13 cellular contexts compared by ENCODE assay signal in the genomic region with DNA sequence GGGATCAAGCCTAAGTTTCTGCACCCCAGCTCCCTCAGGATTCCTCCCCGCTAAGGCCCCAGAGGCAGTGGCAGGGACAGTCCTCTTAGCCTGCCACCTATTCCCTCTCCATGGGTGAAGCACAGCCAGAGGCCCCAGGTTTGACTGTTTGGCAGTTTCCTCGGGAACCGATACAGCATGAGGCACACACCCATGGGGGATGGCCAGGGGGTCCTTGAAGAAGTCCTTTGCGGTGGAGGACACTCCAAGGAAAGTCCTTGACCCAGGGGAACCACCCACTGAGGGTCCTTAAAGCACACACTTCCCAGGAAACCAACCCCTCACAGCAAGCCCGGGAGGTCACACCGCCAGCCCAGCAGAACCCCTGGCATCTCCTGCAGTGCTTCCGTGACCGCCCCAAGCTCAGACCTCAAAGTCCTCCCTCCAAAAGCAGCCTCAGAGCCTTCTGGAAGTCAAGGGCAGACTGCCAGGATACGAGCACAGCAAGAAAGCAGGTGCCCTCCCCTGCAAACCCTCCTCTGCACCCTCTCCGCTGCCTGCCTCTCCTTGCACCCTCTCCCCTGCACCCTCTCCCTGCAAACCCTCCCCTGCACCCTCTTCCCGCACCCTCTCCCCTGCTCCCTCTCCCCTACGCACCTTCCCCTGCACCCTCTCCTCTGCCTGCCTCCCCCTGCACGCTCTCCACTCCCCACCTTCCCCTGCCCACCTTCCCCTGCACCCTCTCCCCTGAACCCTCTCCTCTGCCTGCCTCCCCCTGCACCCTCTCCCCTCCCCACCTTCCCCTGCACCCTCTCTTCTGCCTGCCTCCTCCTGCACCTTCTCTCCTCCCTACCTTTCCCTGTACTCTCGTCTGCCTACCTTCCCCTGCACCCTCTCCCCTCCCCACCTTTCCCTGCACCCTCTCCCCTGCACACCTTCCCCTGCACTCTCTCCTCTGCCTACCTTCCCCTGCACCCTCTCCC. TPM values are rescaled to one million over a fixed set of nuclear protein-coding genes. Genes with fewer than 3 reads are reported as not detected.
A peak's percentile ranks its signal among the peaks of the same experiment; 100 is the strongest.
DNase-seq lines count a peak whose midpoint lies in the region; ATAC-seq, FAIRE-seq and TF ChIP-seq lines count a peak whose summit lies in the region.
"Had no signal": no experiment of that assay in that cellular context is flagged by ENCODE, and none has a peak within 500 bp of the region (broad histone marks: within the 10 kb centered on the region; RNA-seq: fewer than 3 reads in every experiment).

No MANE protein-coding gene starts in this region.

- peak overlapping the region; percentile 90 for H3K4me3 Mint-ChIP-seq in activated CD4-positive, alpha-beta T cell treated with anti-CD3 and anti-CD28 coated beads, Interleukin-2, amount 10 ng/mL, durations not matched to agents 24 days and 14 days

- H3K27ac ChIP-seq in Karpas-422 (ENCODE audit: low read length) (no peak overlapping the region), body of pancreas (no peak overlapping the region)
- H3K27ac ChIP-seq: dorsolateral prefrontal cortex, pancreas, suprapubic skin had no signal

- no peak overlapping the region for H3K9ac ChIP-seq in Karpas-422 (ENCODE audit: low read length)

- H3K4me3 ChIP-seq in Karpas-422 (ENCODE audit: low read length) (no peak overlapping the region), body of pancreas (no peak overlapping the region)

- H3K36me3 ChIP-seq in Karpas-422 (ENCODE audit: insufficient read depth, low read length) (no peaks in the 10 kb centered on the region), body of pancreas (replicated peaks in 1 of 2; ENCODE audit: insufficient read depth in 1 of 2, low read depth in 2 of 2) (no peaks in the 10 kb centered on the region)
- H3K36me3 ChIP-seq: pancreas, suprapubic skin had no signal

- no peaks in the 10 kb centered on the region for H3K27me3 Mint-ChIP-seq in activated CD4-positive, alpha-beta T cell treated with anti-CD3 and anti-CD28 coated beads, Interleukin-2, amount 10 ng/mL, durations not matched to agents 24 days and 14 days
- H3K27me3 Mint-ChIP-seq: activated B cell treated with CpG ODN at 0.5 μM for 24 hours had no signal

- peaks cover 27% of the 10 kb centered on the region for H3K4me1 Mint-ChIP-seq in activated CD4-positive, alpha-beta T cell treated with anti-CD3 and anti-CD28 coated beads, Interleukin-2, amount 10 ng/mL, durations not matched to agents 24 days and 14 days

- no peak for TF ChIP-seq POLR2A in body of pancreas (IDR thresholded peaks at IDR 0.05)

- no peaks in the 10 kb centered on the region for H3K9me3 ChIP-seq in Karpas-422 (ENCODE audit: low read length)
- no peaks in the 10 kb centered on the region for H3K9me3 ChIP-seq in body of pancreas
- H3K9me3 ChIP-seq: pancreas, suprapubic skin had no signal

- peaks cover 1% of the 10 kb centered on the region for H3K36me3 Mint-ChIP-seq in activated CD4-positive, alpha-beta T cell treated with anti-CD3 and anti-CD28 coated beads, Interleukin-2, amount 10 ng/mL, durations not matched to agents 24 days and 14 days (ENCODE audit: low read depth)

- H3K9me2 ChIP-seq in Karpas-422 (replicated peaks; ENCODE audit: insufficient read depth, low read length), result no peaks in the 10 kb centered on the region

- H4K20me1 ChIP-seq in Karpas-422 (ENCODE audit: insufficient read depth, low read depth, low read length), result 0 out of 2 replicates have a peak, but pooled peaks cover 3% of the 10 kb centered on the region

- no peaks in the 10 kb centered on the region for H3K79me2 ChIP-seq in Karpas-422 (ENCODE audit: low read length)

- FAIRE-seq in RCC 7860 (lab: Jason Lieb, UNC), result no peak
- FAIRE-seq: pancreas had no signal

- H3K4me2 ChIP-seq in Karpas-422 (ENCODE audit: low read depth, low read length, poor library complexity, severe bottlenecking), result no peak overlapping the region

- no peak overlapping the region for H2AFZ ChIP-seq in Karpas-422 (ENCODE audit: low read length)

- H3K27me3 ChIP-seq in Karpas-422 (ENCODE audit: low read length) (no peaks in the 10 kb centered on the region), body of pancreas (no peaks in the 10 kb centered on the region)
- H3K27me3 ChIP-seq: pancreas had no signal

- H3K9me3 Mint-ChIP-seq in activated CD4-positive, alpha-beta T cell treated with anti-CD3 and anti-CD28 coated beads, Interleukin-2, amount 10 ng/mL, durations not matched to agents 24 days and 14 days, result no peaks in the 10 kb centered on the region
- H3K9me3 Mint-ChIP-seq: activated B cell treated with CpG ODN at 0.5 μM for 24 hours had no signal

- ATAC-seq in body of pancreas (no peak), GM18517 (IDR thresholded peaks at IDR 0.05; ENCODE audit: unreplicated experiment) (no peak)
- ATAC-seq: pancreas had no signal

- no peak for TF ChIP-seq CTCF in body of pancreas (IDR thresholded peaks at IDR 0.05)

- intact Hi-C loops in activated CD4-positive, alpha-beta T cell treated with anti-CD3 and anti-CD28 coated beads, Interleukin-2, amount 10 ng/mL, durations not matched to agents 24 days and 14 days (cut with micrococcal nuclease), result no loop called here
- intact Hi-C loops in body of pancreas (cut with DNase I), result no loop called here

- H3K27ac Mint-ChIP-seq in activated CD4-positive, alpha-beta T cell treated with anti-CD3 and anti-CD28 coated beads, Interleukin-2, amount 10 ng/mL, durations not matched to agents 24 days and 14 days, result no peak overlapping the region

- WGBS in body of pancreas, 2 donors, result 47 to 75% methylated on average over 8 to 14 of the region's 14 CpGs

- DNase-seq in activated CD4-positive, alpha-beta T cell treated with anti-CD3 and anti-CD28 coated beads, Interleukin-2, amount 10 ng/mL, durations not matched to agents 24 days and 14 days, result peak; percentile 72
- DNase-seq in activated CD4-positive, alpha-beta T cell treated with anti-CD3 and anti-CD28 coated beads for 4 hours, result no peak
- DNase-seq in Karpas-422 (peak; percentile 55), body of pancreas (peak in 3 of 4 donors; percentile 4 to 15 (median 9)), retina (peak; percentile 1), NCI-H1930 (lab: John Stamatoyannopoulos, UW) (no peak), RCC 7860 (ENCODE audit: low spot score) (no peak)
- DNase-seq: activated B cell treated with CpG ODN at 0.5 μM for 24 hours, dorsolateral prefrontal cortex, foreskin melanocyte had no signal

- H3K4me1 ChIP-seq in Karpas-422 (ENCODE audit: low read length) (no peaks in the 10 kb centered on the region), body of pancreas (peaks cover 41% of the 10 kb centered on the region)

RNA-seq across cellular contexts. Expression of gene SIGIRR, which starts 1.4 kb away (rescaled TPM):
- total RNA-seq in activated CD4-positive, alpha-beta T cell treated with anti-CD3 and anti-CD28 coated beads, Interleukin-2, amount 10 ng/mL, durations not matched to agents 24 days and 14 days, result 40.7 and 42.7 TPM in 2 replicates
- 28.9 and 34.6 TPM in 2 replicates for total RNA-seq in Karpas-422 (2014; rRNA removed; shearing (Covaris generic); ENCODE audit: low replicate concordance)
- total RNA-seq in body of pancreas, result 10 to 100 TPM; 50.8 to 65.6 TPM

RNA-seq across cellular contexts. Expression of gene PKP3, which starts 19.4 kb away (rescaled TPM):
- total RNA-seq in activated CD4-positive, alpha-beta T cell treated with anti-CD3 and anti-CD28 coated beads, Interleukin-2, amount 10 ng/mL, durations not matched to agents 24 days and 14 days, result not detected in 2 replicates
- 0.76 TPM in 1 of 2 replicates, not detected in the other for total RNA-seq in Karpas-422 (2014; rRNA removed; shearing (Covaris generic); ENCODE audit: low replicate concordance)
- 10 to 100 TPM; 46.2 to 48.8 TPM for total RNA-seq in body of pancreas

RNA-seq across cellular contexts. Expression of gene ANO9, which starts 28.4 kb away (rescaled TPM):
- 35.4 and 36.9 TPM in 2 replicates for total RNA-seq in activated CD4-positive, alpha-beta T cell treated with anti-CD3 and anti-CD28 coated beads, Interleukin-2, amount 10 ng/mL, durations not matched to agents 24 days and 14 days
- total RNA-seq in Karpas-422 (2014; rRNA removed; shearing (Covaris generic); ENCODE audit: low replicate concordance), result 1.4 and 2.2 TPM in 2 replicates
- 10 to 100 TPM; 15.6 to 26.4 TPM for total RNA-seq in body of pancreas

RNA-seq across cellular contexts. Expression of gene PTDSS2, which starts 36.7 kb away (rescaled TPM):
- 31.0 and 31.8 TPM in 2 replicates for total RNA-seq in activated CD4-positive, alpha-beta T cell treated with anti-CD3 and anti-CD28 coated beads, Interleukin-2, amount 10 ng/mL, durations not matched to agents 24 days and 14 days
- 13.5 and 25.4 TPM in 2 replicates for total RNA-seq in Karpas-422 (2014; rRNA removed; shearing (Covaris generic); ENCODE audit: low replicate concordance)
- total RNA-seq in body of pancreas, result 10 to 100 TPM; 17.4 to 93.3 TPM

RNA-seq across cellular contexts. Expression of gene B4GALNT4, which starts 44.1 kb away (rescaled TPM):
- total RNA-seq in activated CD4-positive, alpha-beta T cell treated with anti-CD3 and anti-CD28 coated beads, Interleukin-2, amount 10 ng/mL, durations not matched to agents 24 days and 14 days, result 3.9 and 4.1 TPM in 2 replicates
- not detected in 2 replicates for total RNA-seq in Karpas-422 (2014; rRNA removed; shearing (Covaris generic); ENCODE audit: low replicate concordance)
- total RNA-seq in body of pancreas, result 1 to 10 TPM in 1 of 2 donors, not detected in 1; 2.1 TPM
- total RNA-seq: activated B cell treated with CpG ODN at 0.5 μM for 24 hours had no signal

Comparison
In these comparisons a context has a peak if more than half of its experiments do, and no peak if none do; other contexts are left out.
1. DNase-seq: peak in activated CD4-positive, alpha-beta T cell treated with anti-CD3 and anti-CD28 coated beads, Interleukin-2, amount 10 ng/mL, durations not matched to agents 24 days and 14 days (single experiment), Karpas-422 (single experiment), body of pancreas (3 of 4) and retina (single experiment); none in activated CD4-positive, alpha-beta T cell treated with anti-CD3 and anti-CD28 coated beads for 4 hours (0 of 2), NCI-H1930 (0 of 2) and RCC 7860 (single experiment).
2. RNA of gene PKP3, which starts 19.4 kb away (total RNA-seq): 46.2 to 48.8 TPM in body of pancreas; 0.76 TPM in Karpas-422 and not detected in activated CD4-positive, alpha-beta T cell treated with anti-CD3 and anti-CD28 coated beads, Interleukin-2, amount 10 ng/mL, durations not matched to agents 24 days and 14 days; every median in the first group is over 10 times any median in the second.